ENCODE assay signal across 13 cellular contexts in genomic region chr9:134403292-134403681, GRCh38.
DNase-seq lines count a peak whose midpoint lies in the region; ATAC-seq and TF ChIP-seq lines count a peak whose summit lies in the region.
"Had no signal": no experiment of that assay in that cellular context is flagged by ENCODE, and none has a peak within 500 bp of the region (broad histone marks: within the 10 kb centered on the region; RNA-seq: fewer than 3 reads in every experiment).

No MANE protein-coding gene starts in this region.

- TF ChIP-seq EP300 in tibial nerve (IDR thresholded peaks at IDR 0.05), result no peak

- no peak for DNase-seq in T-helper 2 cell treated with Interferon-gamma antibody and Interleukin-4, amounts not matched to agents 5 μg/mL and 100 μg/mL, for 36 hours (ENCODE audit: low spot score)
- DNase-seq in T-helper 2 cell, result no peak
- no peak for DNase-seq in coronary artery (ENCODE audit: low spot score)
- DNase-seq in myocyte (ENCODE audit: low read depth), result peak; percentile 74
- DNase-seq in tibial nerve (ENCODE audit: low spot score in 2 of 2), result no peak
- DNase-seq in NCI-H510A (lab: John Stamatoyannopoulos, UW), result no peak
- no peak for DNase-seq in 8988T
- DNase-seq: activated CD4-positive, alpha-beta T cell treated with anti-CD3 and anti-CD28 coated beads, Interleukin-2, amount 50 U/mL, for 4 hours; DMS79; NCI-H82 had no signal

- H3K4me3 ChIP-seq in coronary artery (peak overlapping the region; percentile 19), tibial nerve (no peak overlapping the region)
- H3K4me3 ChIP-seq: smooth muscle cell had no signal

- peaks cover 0 to 17% (median 0%) of the 10 kb centered on the region in 3 donors for H3K36me3 ChIP-seq in tibial nerve

- ATAC-seq in GM21825 (IDR thresholded peaks at IDR 0.05; ENCODE audit: unreplicated experiment), result no peak

- H3K27me3 ChIP-seq in tibial nerve, result no peaks in the 10 kb centered on the region

- H3K4me1 ChIP-seq in tibial nerve, result peaks cover 9 to 93% (median 63%) of the 10 kb centered on the region in 4 donors

- H3K27ac ChIP-seq in coronary artery (peak overlapping the region; percentile 76 to 89), tibial nerve (peak overlapping the region; percentile 5 to 84 (median 70))
- H3K27ac ChIP-seq: 22Rv1 had no signal

- H3K27ac Mint-ChIP-seq in T-helper 2 cell treated with Interferon-gamma antibody and Interleukin-4, amounts not matched to agents 5 μg/mL and 100 μg/mL, for 36 hours, result no peak overlapping the region

- H3K4me3 Mint-ChIP-seq in T-helper 2 cell treated with Interferon-gamma antibody and Interleukin-4, amounts not matched to agents 5 μg/mL and 100 μg/mL, for 36 hours, result peak overlapping the region; percentile 59

- no peaks in the 10 kb centered on the region for H3K9me3 Mint-ChIP-seq in T-helper 2 cell treated with Interferon-gamma antibody and Interleukin-4, amounts not matched to agents 5 μg/mL and 100 μg/mL, for 36 hours

- H3K36me3 Mint-ChIP-seq in T-helper 2 cell treated with Interferon-gamma antibody and Interleukin-4, amounts not matched to agents 5 μg/mL and 100 μg/mL, for 36 hours (ENCODE audit: low read depth), result peaks cover 5% of the 10 kb centered on the region

- no peaks in the 10 kb centered on the region for H3K27me3 Mint-ChIP-seq in T-helper 2 cell treated with Interferon-gamma antibody and Interleukin-4, amounts not matched to agents 5 μg/mL and 100 μg/mL, for 36 hours (ENCODE audit: low read depth)

- H3K9me3 ChIP-seq in tibial nerve, result peaks cover 0 to 8% (median 0%) of the 10 kb centered on the region in 4 donors

- TF ChIP-seq POLR2A in tibial nerve (IDR thresholded peaks at IDR 0.05), result no peak

- WGBS in tibial nerve, 2 donors, result 55 to 66% methylated on average over 11 of the region's 11 CpGs

- peaks cover 22% of the 10 kb centered on the region for H3K4me1 Mint-ChIP-seq in T-helper 2 cell treated with Interferon-gamma antibody and Interleukin-4, amounts not matched to agents 5 μg/mL and 100 μg/mL, for 36 hours (ENCODE audit: low read depth)

- TF ChIP-seq CTCF in coronary artery (IDR thresholded peaks at IDR 0.05) (no peak), tibial nerve (IDR thresholded peaks at IDR 0.05) (no peak)
